In the genomic region with DNA sequence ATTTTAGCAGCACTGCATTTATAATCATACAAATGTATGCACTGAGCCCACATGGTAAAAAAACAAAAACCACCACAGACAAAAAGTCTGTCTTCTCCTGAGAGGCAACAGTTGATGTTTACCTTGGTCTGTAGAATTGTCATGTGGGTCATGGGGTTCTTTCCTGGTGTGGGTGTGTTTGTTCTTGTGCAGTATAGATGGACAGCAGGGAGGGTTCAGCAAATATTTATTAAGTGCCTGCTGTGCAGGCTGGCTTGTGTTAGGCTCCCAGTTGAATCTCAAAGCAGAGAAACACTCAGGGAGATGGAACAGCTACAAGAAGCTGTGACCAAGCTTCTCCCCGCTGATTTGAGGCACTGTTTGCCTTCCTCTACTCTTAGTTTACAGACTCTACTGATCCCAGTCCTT, we compare ENCODE assay signal across 13 cellular contexts.
DNase-seq lines count a peak whose midpoint lies in the region; ATAC-seq, FAIRE-seq and TF ChIP-seq lines count a peak whose summit lies in the region.
"Had no signal": no experiment of that assay in that cellular context is flagged by ENCODE, and none has a peak within 500 bp of the region (broad histone marks: within the 10 kb centered on the region; RNA-seq: fewer than 3 reads in every experiment).

No MANE protein-coding gene starts in this region.

- no peak overlapping the region for H3K4me3 Mint-ChIP-seq in memory B cell
- H3K4me3 Mint-ChIP-seq: activated CD8-positive, alpha-beta memory T cell treated with anti-CD3 and anti-CD28 coated beads, Interleukin-2, amount 10 ng/mL, durations not matched to agents 7 days and 5 days had no signal

- no peaks in the 10 kb centered on the region for H3K27me3 Mint-ChIP-seq in memory B cell
- H3K27me3 Mint-ChIP-seq: activated CD8-positive, alpha-beta memory T cell treated with anti-CD3 and anti-CD28 coated beads, Interleukin-2, amount 10 ng/mL, durations not matched to agents 7 days and 5 days had no signal

- TF ChIP-seq CTCF in D721Med (IDR thresholded peaks at IDR 0.05; ENCODE audit: insufficient read depth, missing control alignments) = no peak

- H3K4me1 Mint-ChIP-seq in memory B cell = peaks cover 7% of the 10 kb centered on the region

- no peaks in the 10 kb centered on the region for H3K9me3 Mint-ChIP-seq in memory B cell

- DNase-seq in DMS153 treated with DMSO at 0.1 percent for 48 hours (lab: John Stamatoyannopoulos, UW; ENCODE audit: unreplicated experiment) (peak; percentile 93), NCI-H1417 (lab: John Stamatoyannopoulos, UW) (peak in 2 of 3 experiments; percentile 79 to 95), SHP77 treated with DMSO at 0.1 percent for 48 hours (lab: John Stamatoyannopoulos, UW) (peak; percentile 52), memory B cell (ENCODE audit: low spot score in 2 of 2) (no peak), D721Med (ENCODE audit: insufficient read length, low spot score) (no peak), OCI-M2 (lab: John Stamatoyannopoulos, UW; ENCODE audit: unreplicated experiment) (no peak), NCI-H1436 (lab: John Stamatoyannopoulos, UW) (no peak), NCI-H526 (lab: John Stamatoyannopoulos, UW) (no peak)
- DNase-seq: activated CD8-positive, alpha-beta memory T cell treated with anti-CD3 and anti-CD28 coated beads, Interleukin-2, amount 10 ng/mL, durations not matched to agents 7 days and 5 days; dermis blood vessel endothelial cell; spleen had no signal

- ATAC-seq in memory B cell (ENCODE audit: low read depth) = no peak
- ATAC-seq: activated CD8-positive, alpha-beta memory T cell treated with anti-CD3 and anti-CD28 coated beads, Interleukin-2, amount 10 ng/mL, durations not matched to agents 7 days and 5 days; K562; Panc1 had no signal

- peak overlapping the region; percentile 47 for H3K27ac Mint-ChIP-seq in memory B cell
- H3K27ac Mint-ChIP-seq: activated CD8-positive, alpha-beta memory T cell treated with anti-CD3 and anti-CD28 coated beads, Interleukin-2, amount 10 ng/mL, durations not matched to agents 7 days and 5 days had no signal

- H3K36me3 Mint-ChIP-seq in memory B cell = peaks cover 27% of the 10 kb centered on the region

- no peak for FAIRE-seq in D721Med (lab: Jason Lieb, UNC)
- FAIRE-seq: K562 had no signal

Comparison
In these comparisons a context has a peak if more than half of its experiments do, and no peak if none do; other contexts are left out.
1. DNase-seq: peak in DMS153 treated with DMSO at 0.1 percent for 48 hours (single experiment), NCI-H1417 (2 of 3) and SHP77 treated with DMSO at 0.1 percent for 48 hours (single experiment); none in memory B cell (0 of 2), D721Med (single experiment), OCI-M2 (single experiment), NCI-H1436 (single experiment) and NCI-H526 (0 of 2).